ENCODE assay signal across 1 cellular context in genomic region chr2:205758498-205758897, GRCh38.
TF ChIP-seq lines count a peak whose summit lies in the region.

No MANE protein-coding gene starts in this region.

TF ChIP-seq in A549, 52 proteins besides CTCF, POLR2A, EP300 and RAD21 (continued from another document):
- TF ChIP-seq REST (IDR thresholded peaks at IDR 0.05) (no peak), KDM5A (IDR thresholded peaks at IDR 0.05) (no peak), KDM1A (IDR thresholded peaks at IDR 0.05; ENCODE audit: low read depth) (no peak)
